In the genomic region with DNA sequence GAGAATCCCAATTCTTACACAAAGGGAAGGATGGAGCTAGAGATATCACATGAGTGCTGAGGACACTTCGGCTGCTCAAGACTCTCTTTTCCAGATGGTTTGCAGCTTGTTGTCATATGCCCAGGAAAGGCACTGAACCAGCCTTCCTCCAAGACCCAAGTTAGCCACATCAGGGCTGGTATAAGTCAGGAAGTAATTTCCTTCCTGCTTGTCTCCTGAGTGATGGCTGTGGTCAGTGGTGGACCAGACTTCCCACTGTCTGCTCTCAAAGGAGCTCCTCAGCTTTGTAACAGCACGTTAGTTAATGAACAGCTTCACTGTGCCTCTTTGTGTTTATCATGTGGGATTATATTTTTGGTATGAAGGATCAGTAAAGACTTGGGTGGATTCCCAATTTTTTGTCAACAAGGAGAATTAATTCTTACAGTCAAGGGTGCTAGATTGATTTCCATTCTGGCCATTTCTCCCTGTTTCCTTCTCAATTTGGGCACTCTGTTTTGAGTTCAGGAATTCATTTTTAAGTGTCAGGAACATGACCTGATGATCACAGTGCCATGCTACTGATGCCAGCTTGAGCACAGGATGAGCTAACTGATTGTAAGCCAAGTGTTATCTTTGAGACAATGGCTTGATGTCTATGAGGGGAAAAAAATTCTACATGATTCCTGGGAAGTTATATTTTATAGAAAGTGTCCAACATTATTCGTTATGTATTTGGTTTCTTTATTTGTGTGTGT, we compare ENCODE assay signal across 18 cellular contexts.
"Had no signal": no experiment of that assay in that cellular context is flagged by ENCODE, and none has a peak within 500 bp of the region (broad histone marks: within the 10 kb centered on the region; RNA-seq: fewer than 3 reads in every experiment).

No MANE protein-coding gene starts in this region.

- DNase-seq: activated CD4-positive, alpha-beta T cell treated with anti-CD3 and anti-CD28 coated beads for 36 hours; activated CD8-positive, alpha-beta memory T cell treated with anti-CD3 and anti-CD28 coated beads, Interleukin-2, amount 50 U/mL, for 48 hours; activated gamma-delta T cell; activated naive CD8-positive, alpha-beta T cell treated with anti-CD3 and anti-CD28 coated beads for 36 hours; activated T-cell treated with anti-CD3 and anti-CD28 coated beads, Interleukin-2, amount 50 U/mL, for 72 hours; anterior cingulate cortex; cerebellar nuclear complex; islet precursor cell; left lung; mammary epithelial cell; natural killer cell; stimulated activated CD4-positive, alpha-beta T cell treated with anti-CD3 and anti-CD28 coated beads, Interleukin-12 subunit alpha, Interleukin-12 subunit beta, amount 100 ng/mL, for 4 hours; T1000; uterus; WERI-Rb-1 had no signal

- H3K4me1 ChIP-seq: left lung, uterus had no signal

- H3K36me3 ChIP-seq: neutrophil, uterus had no signal

- H3K9me3 ChIP-seq: left lung, neutrophil, tibial artery, uterus had no signal

- H3K27me3 ChIP-seq: left lung, tibial artery, uterus had no signal

- ATAC-seq: activated CD4-positive, alpha-beta T cell treated with anti-CD3 and anti-CD28 coated beads for 36 hours; activated T-cell treated with anti-CD3 and anti-CD28 coated beads, Interleukin-2, amount 50 U/mL, for 72 hours; left lung; natural killer cell; stimulated activated memory B cell treated with anti-CD40 and anti-IgM and Interleukin-4, amounts not matched to agents 10 μg/mL and 1 μg/mL and 100 μg/mL, for 72 hours had no signal

- H3K27ac ChIP-seq: left lung, neutrophil, tibial artery, uterus, WERI-Rb-1 had no signal

- H3K4me3 ChIP-seq: left lung, tibial artery, uterus had no signal
